Comparison of ENCODE assay signal across 21 cellular contexts in genomic region chr3:52801839-52802238, GRCh38. TPM values are rescaled to one million over a fixed set of nuclear protein-coding genes. Genes with fewer than 3 reads are reported as not detected.
"Had no signal": no experiment of that assay in that cellular context is flagged by ENCODE, and none has a peak within 500 bp of the region (broad histone marks: within the 10 kb centered on the region; RNA-seq: fewer than 3 reads in every experiment).

No MANE protein-coding gene starts in this region.

- H3K27me3 ChIP-seq: foreskin keratinocyte, thyroid gland had no signal

- DNase-seq: activated CD4-positive, alpha-beta T cell treated with anti-CD3 and anti-CD28 coated beads for 1 hour; activated naive CD4-positive, alpha-beta T cell; activated T-cell treated with anti-CD3 and anti-CD28 coated beads, Interleukin-2, amount 50 U/mL, for 1 hour; cortex of kidney; foreskin keratinocyte; glutamatergic neuron; islet precursor cell; left cardiac atrium; occipital lobe; posterior cingulate gyrus; retina; substantia nigra; T-helper 9 cell; thyroid gland had no signal

- H3K4me3 ChIP-seq: thyroid gland had no signal

- H3K4me1 ChIP-seq: foreskin keratinocyte, thyroid gland had no signal

- H3K27ac ChIP-seq: epithelial cell of prostate, foreskin keratinocyte, thyroid gland had no signal

- H3K9me3 ChIP-seq: thyroid gland had no signal

- H3K36me3 ChIP-seq: thyroid gland had no signal

RNA-seq across cellular contexts. Expression of gene ITIH3, which starts 7.2 kb away (rescaled TPM):
- total RNA-seq: bronchial epithelial cell; foreskin keratinocyte; mononuclear cell; myocyte; T-helper 1 cell treated with Interleukin-12 subunit alpha and Interleukin-12 subunit beta and Interleukin-4 antibody, amounts not matched to agents 30 ng/mL and 1 ng/mL, for 36 hours had no signal
- polyA plus RNA-seq: foreskin keratinocyte, neural cell had no signal

RNA-seq across cellular contexts. Expression of gene ITIH1, which starts 24.4 kb away (rescaled TPM):
- total RNA-seq: bronchial epithelial cell; foreskin keratinocyte; left cardiac atrium; myocyte; T-helper 1 cell treated with Interleukin-12 subunit alpha and Interleukin-12 subunit beta and Interleukin-4 antibody, amounts not matched to agents 30 ng/mL and 1 ng/mL, for 36 hours; thyroid gland; urinary bladder had no signal
- polyA plus RNA-seq: foreskin keratinocyte, neural cell had no signal

RNA-seq across cellular contexts. Expression of gene MUSTN1, which starts 33.0 kb away (rescaled TPM):
- total RNA-seq: bronchial epithelial cell, occipital lobe had no signal
- polyA plus RNA-seq: neural cell had no signal
